22 cellular contexts compared by ENCODE assay signal in the genomic region with DNA sequence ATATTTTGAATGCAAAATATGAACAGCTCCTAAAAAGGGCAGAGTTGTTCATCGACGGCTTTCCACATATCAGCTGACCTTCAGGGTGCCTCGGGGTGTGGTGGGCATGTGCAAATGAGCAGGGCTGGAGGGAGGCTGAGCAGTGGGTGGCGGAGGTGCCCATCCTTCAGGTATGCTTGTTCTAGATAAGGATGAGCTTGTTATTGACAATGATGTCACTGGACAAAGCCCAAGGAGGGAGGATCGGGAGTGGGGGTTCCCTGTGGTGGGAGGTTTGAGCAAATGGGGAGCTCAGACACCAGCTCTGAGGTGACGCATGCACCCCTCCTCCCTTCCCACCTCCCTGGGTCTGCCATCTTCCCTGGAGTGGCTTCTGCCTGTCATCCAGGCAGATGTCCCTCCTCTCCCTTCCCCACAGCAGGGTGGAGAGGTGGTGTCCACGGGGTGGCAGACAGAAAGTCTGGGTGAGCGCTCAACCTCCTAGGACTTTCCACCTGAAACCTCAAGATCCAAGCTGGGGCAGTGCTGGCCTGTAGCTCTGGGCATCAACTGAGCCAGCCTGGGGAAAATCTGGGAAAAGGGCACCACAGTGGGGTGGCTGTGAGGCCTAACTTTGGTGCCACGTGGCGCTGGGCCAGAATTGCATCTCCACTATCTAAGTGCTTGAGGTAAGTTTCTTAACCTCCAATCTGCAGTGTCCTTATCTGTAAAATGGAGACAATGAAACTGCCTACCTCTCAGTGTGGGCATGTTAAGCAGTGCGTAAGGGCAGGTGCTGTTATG.
"Had no signal": no experiment of that assay in that cellular context is flagged by ENCODE, and none has a peak within 500 bp of the region (broad histone marks: within the 10 kb centered on the region; RNA-seq: fewer than 3 reads in every experiment).

No MANE protein-coding gene starts in this region.

- H3K9me3 ChIP-seq: neutrophil, right lobe of liver had no signal

- H3K27ac ChIP-seq: cardiac muscle cell, neutrophil, parathyroid adenoma, right lobe of liver had no signal

- H3K79me2 ChIP-seq: hepatocyte, parathyroid adenoma had no signal

- H3K9me3 Mint-ChIP-seq: activated naive CD8-positive, alpha-beta T cell treated with anti-CD3 and anti-CD28 coated beads, Interleukin-2, amount 50 U/mL, for 24 hours; activated T-cell treated with anti-CD3 and anti-CD28 coated beads, Interleukin-2, amount 50 U/mL, for 24 hours; activated T-helper 2 cell treated with anti-CD3 and anti-CD28 coated beads, Interferon-gamma antibody, Interleukin-2, Interleukin-4, amounts not matched to agents 10 μg/mL and 5 μg/mL and 100 μg/mL, durations not matched to agents 14 hours and 24 hours and 36 hours; natural killer cell had no signal

- H3K4me3 Mint-ChIP-seq: activated naive CD8-positive, alpha-beta T cell treated with anti-CD3 and anti-CD28 coated beads, Interleukin-2, amount 50 U/mL, for 24 hours; activated T-cell treated with anti-CD3 and anti-CD28 coated beads, Interleukin-2, amount 50 U/mL, for 24 hours; natural killer cell had no signal

- H3K36me3 Mint-ChIP-seq: natural killer cell had no signal

- H3K27ac Mint-ChIP-seq: activated naive CD8-positive, alpha-beta T cell treated with anti-CD3 and anti-CD28 coated beads, Interleukin-2, amount 50 U/mL, for 24 hours; activated T-cell treated with anti-CD3 and anti-CD28 coated beads, Interleukin-2, amount 50 U/mL, for 24 hours; activated T-helper 2 cell treated with anti-CD3 and anti-CD28 coated beads, Interferon-gamma antibody, Interleukin-2, Interleukin-4, amounts not matched to agents 10 μg/mL and 5 μg/mL and 100 μg/mL, durations not matched to agents 14 hours and 24 hours and 36 hours; natural killer cell had no signal

- H3K4me2 ChIP-seq: hepatocyte, smooth muscle cell had no signal

- H3K9ac ChIP-seq: parathyroid adenoma had no signal

- H3K27me3 ChIP-seq: neutrophil, right lobe of liver had no signal

- H3K36me3 ChIP-seq: cardiac muscle cell, neutrophil, right lobe of liver had no signal

- ATAC-seq: activated naive CD8-positive, alpha-beta T cell treated with anti-CD3 and anti-CD28 coated beads, Interleukin-2, amount 50 U/mL, for 24 hours; esophagus mucosa; left ventricle myocardium superior; natural killer cell; right lobe of liver had no signal

- H3K4me1 ChIP-seq: parathyroid adenoma, right lobe of liver had no signal

- DNase-seq: activated CD4-positive, alpha-beta T cell treated with anti-CD3 and anti-CD28 coated beads for 1 hour; activated CD8-positive, alpha-beta memory T cell treated with anti-CD3 and anti-CD28 coated beads, Interleukin-2, amount 50 U/mL, for 4 hours; activated naive CD4-positive, alpha-beta T cell treated with anti-CD3 and anti-CD28 coated beads, Interleukin-2, amount 50 U/mL, for 16 hours; activated naive CD8-positive, alpha-beta T cell treated with anti-CD3 and anti-CD28 coated beads, Interleukin-2, amount 50 U/mL, for 24 hours; activated T-cell treated with anti-CD3 and anti-CD28 coated beads, Interleukin-2, amount 50 U/mL, for 24 hours; effector memory CD4-positive, alpha-beta T cell; foreskin melanocyte; left ventricle myocardium superior; mammary epithelial cell; midbrain; natural killer cell; stimulated activated CD4-positive, alpha-beta T cell treated with anti-CD3 and anti-CD28 coated beads, Interleukin-2, amount 100 ng/mL, for 48 hours; stimulated activated naive CD4-positive, alpha-beta T cell; T-helper 1 cell had no signal

- H3K4me1 Mint-ChIP-seq: activated naive CD8-positive, alpha-beta T cell treated with anti-CD3 and anti-CD28 coated beads, Interleukin-2, amount 50 U/mL, for 24 hours had no signal

- H3K4me3 ChIP-seq: cardiac muscle cell, hepatocyte, right lobe of liver, smooth muscle cell had no signal
